9 cellular contexts compared by ENCODE assay signal in the genomic region with DNA sequence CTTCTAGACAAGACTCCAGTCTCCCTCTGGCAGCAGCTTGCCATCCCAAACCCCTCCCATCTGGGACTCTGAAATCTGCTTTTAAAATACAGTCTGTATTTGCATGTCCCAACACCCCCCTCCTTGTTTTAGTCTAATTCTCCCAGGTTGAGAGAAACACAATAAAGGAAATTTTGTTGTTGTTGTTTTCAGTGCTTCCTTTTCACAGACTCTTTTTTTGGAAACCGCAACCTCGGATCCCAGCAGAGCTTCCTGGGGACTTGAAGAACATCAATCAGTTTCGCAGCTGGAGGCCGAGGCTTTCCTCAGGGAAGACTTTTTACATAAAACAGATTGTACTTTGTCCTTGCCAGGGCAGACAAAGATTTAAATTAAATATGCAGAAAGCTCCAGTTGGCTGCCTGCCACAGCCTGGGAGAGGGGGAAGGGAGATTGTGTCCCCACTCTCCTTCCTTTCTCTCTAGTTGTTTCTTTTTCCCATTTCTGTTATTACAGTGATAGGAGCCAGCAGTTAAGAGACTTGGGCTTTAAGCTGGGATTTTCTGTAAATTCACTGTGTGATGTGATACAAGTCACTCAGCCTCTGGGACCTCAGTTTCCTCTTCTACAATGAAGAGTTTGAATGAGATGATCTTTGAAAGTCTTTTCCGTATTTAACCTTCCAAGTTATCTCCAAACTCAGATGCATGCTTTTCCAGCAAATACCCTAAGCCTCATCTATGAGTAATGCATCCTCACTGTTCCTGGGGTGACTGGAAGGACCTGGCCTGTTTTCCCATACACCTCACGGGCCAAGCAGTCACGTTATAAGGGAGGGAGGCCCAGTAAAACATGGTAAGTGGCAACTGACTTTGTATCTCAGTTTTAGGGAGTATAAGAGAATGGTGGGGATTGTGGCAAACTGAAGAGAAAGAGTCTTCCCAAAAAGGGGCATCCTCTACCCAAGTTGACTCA.
DNase-seq lines count a peak whose midpoint lies in the region; ATAC-seq, FAIRE-seq and TF ChIP-seq lines count a peak whose summit lies in the region.
"Had no signal": no experiment of that assay in that cellular context is flagged by ENCODE, and none has a peak within 500 bp of the region (broad histone marks: within the 10 kb centered on the region; RNA-seq: fewer than 3 reads in every experiment).

No MANE protein-coding gene starts in this region.

- DNase-seq in NCI-H128 (lab: John Stamatoyannopoulos, UW; ENCODE audit: unreplicated experiment) (peak; percentile 58), cardiac fibroblast (ENCODE audit: low read depth in 2 of 2) (peak; percentile 75 to 97), HepG2 (ENCODE audit: low spot score) (peak; percentile 9), tibial nerve (ENCODE audit: low spot score in 2 of 2) (peak; percentile 35 to 60), T-cell (no peak)
- DNase-seq in activated CD8-positive, alpha-beta memory T cell treated with anti-CD3 and anti-CD28 coated beads, Interleukin-2, amount 50 U/mL, for 48 hours, result no peak
- no peak for DNase-seq in CD8-positive, alpha-beta T cell

- WGBS in HepG2 (ENCODE audit: low lambda C conversion rate), result 3% methylated on average over 7 of the region's 7 CpGs
- 29 to 31% methylated on average over 7 of the region's 7 CpGs for WGBS in tibial nerve, 2 donors

- ATAC-seq in HepG2, result no peak
- ATAC-seq in T-cell (replicated peaks in 1 of 4), result no peak
- no peak for ATAC-seq in CD8-positive, alpha-beta T cell

- no peaks in the 10 kb centered on the region for H3K36me3 ChIP-seq in HepG2 (replicated peaks in 1 of 2; ENCODE audit: control insufficient read depth in 1 of 2, insufficient read depth in 2 of 2, low read length in 2 of 2)
- no peaks in the 10 kb centered on the region for H3K36me3 ChIP-seq in tibial nerve
- no peaks in the 10 kb centered on the region for H3K36me3 ChIP-seq in CD8-positive, alpha-beta T cell (ENCODE audit: insufficient read depth, low read length)

- H3K27ac ChIP-seq in HepG2 (ENCODE audit: extremely low read length, insufficient read depth, low read length) (no peak overlapping the region), tibial nerve (peak overlapping the region; percentile 63 to 86 (median 76))
- no peak overlapping the region for H3K27ac ChIP-seq in CD8-positive, alpha-beta T cell (ENCODE audit: low read depth, low read length)

- H3K4me3 ChIP-seq in cardiac fibroblast (replicated peaks in 1 of 2; ENCODE audit: low read depth in 2 of 2, low read length in 2 of 2) (no peak overlapping the region), HepG2 (replicated peaks in 1 of 3; ENCODE audit: insufficient read depth in 1 of 3, low read depth in 2 of 3, low read length in 3 of 3) (peak overlapping the region in 1 of 3 experiments; percentile 18; a peak in 1 of 6 replicates), tibial nerve (no peak overlapping the region)
- H3K4me3 ChIP-seq in CD8-positive, alpha-beta T cell (ENCODE audit: low read depth, low read length), result no peak overlapping the region

- POLR2A ChIA-PET in HepG2 (lab: Yijun Ruan, JAX) (no interaction called here), T-cell (lab: Charles Lee) (no interaction called here)
- POLR2A ChIA-PET in CD8-positive, alpha-beta T cell (lab: Charles Lee), result no interaction called here

- in situ Hi-C loops in HepG2 (cut with HindIII; ENCODE audit: extremely low pct_ligation_motif_present, low pct_unique_long_range_greater_than_20kb), result loop anchor here (10.0 kb wide), 2 partner anchors 79 to 549 kb away; no protein-coding TSS in a partner anchor

- TF ChIP-seq EP300 in HepG2 (IDR thresholded peaks at IDR 0.05; ENCODE audit: low read depth in 2 of 2, low read length in 2 of 2), result no peak
- TF ChIP-seq EP300 in HepG2 (CRISPR knock-in tag; IDR thresholded peaks at IDR 0.05; ENCODE audit: borderline replicate concordance), result no peak
- TF ChIP-seq EP300 in tibial nerve (IDR thresholded peaks at IDR 0.05), result peak in 1 of 2 donors; percentile 53

- TF ChIP-seq RAD21 in HepG2 (CRISPR knock-in tag; IDR thresholded peaks at IDR 0.05), result no peak

- H3K27ac Mint-ChIP-seq in T-cell, result no peak overlapping the region
- H3K27ac Mint-ChIP-seq in CD8-positive, alpha-beta T cell, result no peak overlapping the region

- TF ChIP-seq CTCF in cardiac fibroblast (IDR thresholded peaks at IDR 0.05; ENCODE audit: low read depth, low read length), result no peak
- no peak for TF ChIP-seq CTCF in HepG2 (CRISPR knock-in tag; IDR thresholded peaks at IDR 0.05)
- no peak for TF ChIP-seq CTCF in tibial nerve (IDR thresholded peaks at IDR 0.05)
- no peak for TF ChIP-seq CTCF in CD8-positive, alpha-beta T cell (IDR thresholded peaks at IDR 0.05)

- H3K27me3 ChIP-seq in HepG2 (ENCODE audit: control insufficient read depth in 1 of 2, insufficient read depth in 2 of 2, low read length in 2 of 2), result no peaks in the 10 kb centered on the region; a peak in 2 of 5 replicates
- H3K27me3 ChIP-seq in tibial nerve, result no peaks in the 10 kb centered on the region
- no peaks in the 10 kb centered on the region for H3K27me3 ChIP-seq in CD8-positive, alpha-beta T cell (ENCODE audit: insufficient read depth, low read length)

- no peaks in the 10 kb centered on the region for H3K27me3 Mint-ChIP-seq in T-cell
- no peaks in the 10 kb centered on the region for H3K27me3 Mint-ChIP-seq in CD8-positive, alpha-beta T cell (ENCODE audit: low read depth)

- H3K9me3 Mint-ChIP-seq in T-cell, result no peaks in the 10 kb centered on the region
- no peaks in the 10 kb centered on the region for H3K9me3 Mint-ChIP-seq in CD8-positive, alpha-beta T cell

- FAIRE-seq in A204.1 (lab: Jason Lieb, UNC), result peak; percentile 94
- no peak for FAIRE-seq in HepG2 (lab: Jason Lieb, UNC)
- FAIRE-seq: G401.6 had no signal

- peaks cover 0 to 2% (median under 1%) of the 10 kb centered on the region in 3 donors for H3K4me1 Mint-ChIP-seq in T-cell
- no peaks in the 10 kb centered on the region for H3K4me1 Mint-ChIP-seq in CD8-positive, alpha-beta T cell (ENCODE audit: low read depth)

- H3K36me3 Mint-ChIP-seq in T-cell, result no peaks in the 10 kb centered on the region
- no peaks in the 10 kb centered on the region for H3K36me3 Mint-ChIP-seq in CD8-positive, alpha-beta T cell

- CTCF ChIA-PET in HepG2 (lab: Yijun Ruan, JAX; ENCODE audit: low intra/inter-chr PET ratio, low total read pairs) (no interaction called here), T-cell (lab: Charles Lee) (interaction anchor here in 1 of 2 donors (0.7 kb wide), 1 partner anchor 546 kb away, joined by 3 read pairs; no protein-coding TSS in a partner anchor)
- CTCF ChIA-PET in CD8-positive, alpha-beta T cell (lab: Charles Lee), result interaction anchor here (0.9 to 1.5 kb wide), 3 partner anchors 10 to 547 kb away, joined by 3 to 7 read pairs (median 3); no protein-coding TSS in a partner anchor

- H3K4me2 ChIP-seq in HepG2 (ENCODE audit: low read depth, low read length), result peak overlapping the region; percentile 48

- intact Hi-C loops in HepG2 (cut with micrococcal nuclease; ENCODE audit: unreplicated experiment), result no loop called here
- intact Hi-C loops in CD8-positive, alpha-beta T cell (cut with DNase I, micrococcal nuclease), result no loop called here

- no TSS peak for BruUV-seq in HepG2 (replicated peaks; lab: Mats Ljungman, UMichigan)

- no peak overlapping the region for H3K4me3 Mint-ChIP-seq in T-cell
- H3K4me3 Mint-ChIP-seq in CD8-positive, alpha-beta T cell, result no peak overlapping the region

- H3K79me2 ChIP-seq in HepG2 (ENCODE audit: insufficient read depth, low read length), result no peaks in the 10 kb centered on the region

- H2AFZ ChIP-seq in HepG2 (ENCODE audit: low read length), result no peak overlapping the region

- no peaks in the 10 kb centered on the region for H4K20me1 ChIP-seq in HepG2 (ENCODE audit: insufficient read depth, low read length)

- H3K4me1 ChIP-seq in HepG2 (ENCODE audit: insufficient read depth, low read length) (peaks cover 37% of the 10 kb centered on the region), tibial nerve (peaks cover 0 to 36% (median 32%) of the 10 kb centered on the region in 4 donors)
- H3K4me1 ChIP-seq in CD8-positive, alpha-beta T cell (ENCODE audit: insufficient read depth, low read length), result no peaks in the 10 kb centered on the region

- H3K9ac ChIP-seq in HepG2 (ENCODE audit: insufficient read depth, low read depth, low read length), result no peak overlapping the region

- TF ChIP-seq POLR2A in HepG2 (IDR thresholded peaks at IDR 0.05; ENCODE audit: insufficient read depth in 1 of 2, low read depth in 2 of 2, low read length in 2 of 2), result no peak
- TF ChIP-seq POLR2A in tibial nerve (IDR thresholded peaks at IDR 0.05), result no peak

- H3K9me3 ChIP-seq in HepG2 (ENCODE audit: low read length) (no peaks in the 10 kb centered on the region), tibial nerve (no peaks in the 10 kb centered on the region)
- no peaks in the 10 kb centered on the region for H3K9me3 ChIP-seq in CD8-positive, alpha-beta T cell (ENCODE audit: low read length)

TF ChIP-seq in HepG2, 621 proteins besides CTCF, POLR2A, EP300 and RAD21:
- peak; percentile 39; the same call in 1 of the 2 replicates for TF ChIP-seq HNF4A (CRISPR knock-in tag; IDR thresholded peaks at IDR 0.05)
- TF ChIP-seq, protein P1, sequence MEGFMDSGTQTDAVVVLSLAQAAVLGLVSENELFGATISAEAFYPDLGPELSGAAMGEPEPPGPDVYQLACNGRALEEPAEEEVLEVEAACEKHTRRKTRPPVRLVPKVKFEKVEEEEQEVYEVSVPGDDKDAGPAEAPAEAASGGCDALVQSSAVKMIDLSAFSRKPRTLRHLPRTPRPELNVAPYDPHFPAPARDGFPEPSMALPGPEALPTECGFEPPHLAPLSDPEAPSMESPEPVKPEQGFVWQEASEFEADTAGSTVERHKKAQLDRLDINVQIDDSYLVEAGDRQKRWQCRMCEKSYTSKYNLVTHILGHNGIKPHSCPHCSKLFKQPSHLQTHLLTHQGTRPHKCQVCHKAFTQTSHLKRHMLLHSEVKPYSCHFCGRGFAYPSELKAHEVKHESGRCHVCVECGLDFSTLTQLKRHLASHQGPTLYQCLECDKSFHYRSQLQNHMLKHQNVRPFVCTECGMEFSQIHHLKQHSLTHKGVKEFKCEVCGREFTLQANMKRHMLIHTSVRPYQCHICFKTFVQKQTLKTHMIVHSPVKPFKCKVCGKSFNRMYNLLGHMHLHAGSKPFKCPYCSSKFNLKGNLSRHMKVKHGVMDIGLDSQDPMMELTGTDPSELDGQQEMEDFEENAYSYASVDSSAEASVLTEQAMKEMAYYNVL (CRISPR knock-in tag; IDR thresholded peaks at IDR 0.05; ENCODE audit: borderline replicate concordance), result 0 out of 2 replicates have a peak, but pooled peaks have one; percentile 19
- TF ChIP-seq, protein P2, sequence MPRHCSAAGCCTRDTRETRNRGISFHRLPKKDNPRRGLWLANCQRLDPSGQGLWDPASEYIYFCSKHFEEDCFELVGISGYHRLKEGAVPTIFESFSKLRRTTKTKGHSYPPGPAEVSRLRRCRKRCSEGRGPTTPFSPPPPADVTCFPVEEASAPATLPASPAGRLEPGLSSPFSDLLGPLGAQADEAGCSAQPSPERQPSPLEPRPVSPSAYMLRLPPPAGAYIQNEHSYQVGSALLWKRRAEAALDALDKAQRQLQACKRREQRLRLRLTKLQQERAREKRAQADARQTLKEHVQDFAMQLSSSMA (CRISPR knock-in tag; IDR thresholded peaks at IDR 0.05), result no peak

Comparison
In these comparisons a context has a peak if more than half of its experiments do, and no peak if none do; other contexts are left out.
1. DNase-seq: peak in NCI-H128 (single experiment), cardiac fibroblast (2 of 2), HepG2 (single experiment) and tibial nerve (2 of 2); none in T-cell (0 of 34), activated CD8-positive, alpha-beta memory T cell treated with anti-CD3 and anti-CD28 coated beads, Interleukin-2, amount 50 U/mL, for 48 hours (single experiment) and CD8-positive, alpha-beta T cell (0 of 7).
2. H3K27ac ChIP-seq: peak in tibial nerve (4 of 4); none in HepG2 (single experiment) and CD8-positive, alpha-beta T cell (single experiment).